In the genomic region with DNA sequence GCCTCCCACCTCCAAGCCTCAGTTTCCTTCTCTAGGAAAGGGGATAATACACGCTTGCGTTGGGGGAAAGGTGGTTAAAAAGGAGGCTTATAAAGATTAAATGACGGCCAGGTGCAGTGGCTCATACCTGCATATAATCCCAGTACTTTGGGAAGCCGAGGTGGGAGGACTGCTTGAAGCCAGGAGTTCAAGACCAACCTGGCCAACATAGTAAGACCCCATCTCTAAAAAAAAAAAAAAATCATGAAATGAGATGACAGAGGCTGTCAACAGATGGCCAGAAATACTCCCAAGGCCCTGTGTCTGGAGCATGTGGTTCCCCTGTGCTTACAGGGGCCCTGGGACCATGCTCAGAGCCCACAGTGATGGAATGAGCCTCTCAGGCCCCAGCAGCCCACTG, we compare ENCODE assay signal across 18 cellular contexts. TPM values are rescaled to one million over a fixed set of nuclear protein-coding genes. Genes with fewer than 3 reads are reported as not detected.
DNase-seq lines count a peak whose midpoint lies in the region; ATAC-seq and TF ChIP-seq lines count a peak whose summit lies in the region.
"Had no signal": no experiment of that assay in that cellular context is flagged by ENCODE, and none has a peak within 500 bp of the region (broad histone marks: within the 10 kb centered on the region; RNA-seq: fewer than 3 reads in every experiment).

No MANE protein-coding gene starts in this region.

- H3K14ac ChIP-seq in neuronal stem cell (ENCODE audit: low read length), result no peak overlapping the region

- CTCF ChIA-PET in HEK293 (lab: Yijun Ruan, JAX), result no interaction called here

- no peak overlapping the region for H3K4me3 Mint-ChIP-seq in effector memory CD8-positive, alpha-beta T cell
- H3K4me3 Mint-ChIP-seq in stimulated activated naive B cell treated with anti-CD40 and anti-IgM and Interleukin-4, amounts not matched to agents 10 μg/mL and 1 μg/mL and 100 μg/mL, for 72 hours, result no peak overlapping the region
- H3K4me3 Mint-ChIP-seq: B cell; CD8-positive, alpha-beta T cell; HFFc6 had no signal

- DNase-seq in effector memory CD8-positive, alpha-beta T cell, result no peak
- DNase-seq in neuronal stem cell (ENCODE audit: low spot score) (no peak), smooth muscle cell (lab: John Stamatoyannopoulos, UW; ENCODE audit: unreplicated experiment) (no peak), HAP-1 (ENCODE audit: low spot score in 2 of 2) (no peak)
- DNase-seq in stimulated activated naive B cell treated with anti-CD40 and anti-IgM and Interleukin-4, amounts not matched to agents 10 μg/mL and 1 μg/mL and 100 μg/mL, for 72 hours, result no peak
- DNase-seq: CD8-positive, alpha-beta T cell; DMS 273 treated with DMSO at 0.1 percent for 48 hours; DMS53; DND-41; EL; GM23248; HCEC 1CT; HFFc6 had no signal

- no peak for ATAC-seq in effector memory CD8-positive, alpha-beta T cell (replicated peaks)
- no peak for ATAC-seq in stimulated activated naive B cell treated with anti-CD40 and anti-IgM and Interleukin-4, amounts not matched to agents 10 μg/mL and 1 μg/mL and 100 μg/mL, for 72 hours (replicated peaks)
- ATAC-seq in HG03095 (IDR thresholded peaks at IDR 0.05; ENCODE audit: unreplicated experiment), result no peak
- ATAC-seq: CD8-positive, alpha-beta T cell; GM12878 had no signal

- no peaks in the 10 kb centered on the region for H4K20me1 ChIP-seq in smooth muscle cell (ENCODE audit: low read depth)

- H3K36me3 ChIP-seq in HEK293 (ENCODE audit: control insufficient read depth in 2 of 2, insufficient read depth in 1 of 2, low read length in 2 of 2), result no peaks in the 10 kb centered on the region
- no peaks in the 10 kb centered on the region for H3K36me3 ChIP-seq in neuronal stem cell (replicated peaks in 1 of 2; ENCODE audit: control insufficient read depth in 2 of 2, insufficient read depth in 2 of 2, low read length in 2 of 2)
- H3K36me3 ChIP-seq in smooth muscle cell (ENCODE audit: low read depth), result no peaks in the 10 kb centered on the region
- no peaks in the 10 kb centered on the region for H3K36me3 ChIP-seq in HAP-1 (replicated peaks)
- H3K36me3 ChIP-seq: BLaER1 treated with 17β-estradiol and CSF1 and Interleukin-3, amounts not matched to agents 10 nM and 100 nM had no signal

- no peaks in the 10 kb centered on the region for H3K79me2 ChIP-seq in smooth muscle cell (ENCODE audit: low read depth)

- H3K4ac ChIP-seq in neuronal stem cell (ENCODE audit: low read length), result no peak overlapping the region

- no peak overlapping the region for H3K23ac ChIP-seq in neuronal stem cell (ENCODE audit: low read depth, low read length, poor library complexity)

- H2BK15ac ChIP-seq in neuronal stem cell (ENCODE audit: low read length), result no peak overlapping the region

- peaks cover 6% of the 10 kb centered on the region for H3F3A ChIP-seq in smooth muscle cell (ENCODE audit: low read depth)

- no peaks in the 10 kb centered on the region for H3K79me1 ChIP-seq in neuronal stem cell (ENCODE audit: low read depth, low read length)

- in situ Hi-C loops in HAP-1 (cut with MboI; ENCODE audit: low sequenced_read_pairs), result no loop called here

- no CpG with 5 or more reads among the region's 4 CpGs for WGBS in neuronal stem cell (ENCODE audit: extremely low coverage in 2 of 2, insufficient read length in 2 of 2, insufficient replicate concordance in 1 of 2), 2 donors
- WGBS in smooth muscle cell (ENCODE audit: low lambda C conversion rate), result 91% methylated on average over 4 of the region's 4 CpGs

- no peak overlapping the region for H4K8ac ChIP-seq in neuronal stem cell (ENCODE audit: low read depth, low read length)

- peaks cover 9% of the 10 kb centered on the region for H3K36me3 Mint-ChIP-seq in effector memory CD8-positive, alpha-beta T cell (ENCODE audit: insufficient read depth)
- peaks cover 0 to 3% of the 10 kb centered on the region in 2 donors for H3K36me3 Mint-ChIP-seq in stimulated activated naive B cell treated with anti-CD40 and anti-IgM and Interleukin-4, amounts not matched to agents 10 μg/mL and 1 μg/mL and 100 μg/mL, for 72 hours
- H3K36me3 Mint-ChIP-seq: CD8-positive, alpha-beta T cell had no signal

- POLR2A ChIA-PET in HEK293 (lab: Yijun Ruan, JAX), result no interaction called here

- no peak overlapping the region for H3K4me2 ChIP-seq in neuronal stem cell (ENCODE audit: insufficient read depth, low read length, poor library complexity, severe bottlenecking)
- H3K4me2 ChIP-seq in smooth muscle cell, result no peak overlapping the region
- H3K4me2 ChIP-seq: BLaER1 treated with 17β-estradiol and CSF1 and Interleukin-3, amounts not matched to agents 10 nM and 100 nM had no signal

- peak overlapping the region; percentile 35 for H3K18ac ChIP-seq in neuronal stem cell (ENCODE audit: low read length)

- H2AFZ ChIP-seq in neuronal stem cell (ENCODE audit: low read length), result no peak overlapping the region
- H2AFZ ChIP-seq in smooth muscle cell (ENCODE audit: low read depth), result no peak overlapping the region
- H2AFZ ChIP-seq: GM23248 had no signal

- H3K27me3 ChIP-seq in neuronal stem cell (ENCODE audit: control insufficient read depth in 3 of 3, insufficient read depth in 3 of 3, low read depth in 1 of 3, low read length in 3 of 3), result no peaks in the 10 kb centered on the region
- H3K27me3 ChIP-seq in smooth muscle cell (ENCODE audit: low read depth), result no peaks in the 10 kb centered on the region
- no peaks in the 10 kb centered on the region for H3K27me3 ChIP-seq in HAP-1 (ENCODE audit: low read depth)

- no peak overlapping the region for H4K91ac ChIP-seq in neuronal stem cell (ENCODE audit: low read depth, low read length, poor library complexity)

- no peak for TF ChIP-seq CTCF in HEK293 (tag by site-specific recombination; IDR thresholded peaks at IDR 0.05)
- TF ChIP-seq CTCF in smooth muscle cell (IDR thresholded peaks at IDR 0.05; ENCODE audit: borderline replicate concordance, insufficient read depth, poor library complexity, severe bottlenecking), result no peak

- no peaks in the 10 kb centered on the region for H3K9me3 Mint-ChIP-seq in effector memory CD8-positive, alpha-beta T cell
- H3K9me3 Mint-ChIP-seq in stimulated activated naive B cell treated with anti-CD40 and anti-IgM and Interleukin-4, amounts not matched to agents 10 μg/mL and 1 μg/mL and 100 μg/mL, for 72 hours, result no peaks in the 10 kb centered on the region
- H3K9me3 Mint-ChIP-seq: CD8-positive, alpha-beta T cell; HFFc6 had no signal

- H3K9ac ChIP-seq in neuronal stem cell (ENCODE audit: low read depth, low read length, poor library complexity) (no peak overlapping the region), smooth muscle cell (ENCODE audit: low read depth) (no peak overlapping the region)
- H3K9ac ChIP-seq: BLaER1 treated with 17β-estradiol and CSF1 and Interleukin-3, amounts not matched to agents 10 nM and 100 nM; GM23248 had no signal

- H3K4me3 ChIP-seq in HEK293 (ENCODE audit: low read depth, low read length), result no peak overlapping the region
- H3K4me3 ChIP-seq in neuronal stem cell (ENCODE audit: low read length in 2 of 2), result no peak overlapping the region
- no peak overlapping the region for H3K4me3 ChIP-seq in smooth muscle cell
- H3K4me3 ChIP-seq in HAP-1, result no peak overlapping the region
- H3K4me3 ChIP-seq: BLaER1 treated with 17β-estradiol and CSF1 and Interleukin-3, amounts not matched to agents 10 nM and 100 nM; GM12878; GM23248 had no signal

- H3K27ac ChIP-seq in HEK293 (ENCODE audit: extremely low read depth, low read depth, low read length), result no peak overlapping the region
- no peak overlapping the region for H3K27ac ChIP-seq in neuronal stem cell (replicated peaks; ENCODE audit: low read length)
- no peak overlapping the region for H3K27ac ChIP-seq in smooth muscle cell (ENCODE audit: low read depth)
- H3K27ac ChIP-seq: BLaER1 treated with 17β-estradiol and CSF1 and Interleukin-3, amounts not matched to agents 10 nM and 100 nM; GM23248 had no signal

- no peaks in the 10 kb centered on the region for H3K9me3 ChIP-seq in HEK293 (ENCODE audit: control insufficient read depth, insufficient read depth, low read depth, low read length)
- H3K9me3 ChIP-seq in neuronal stem cell (replicated peaks in 1 of 2; ENCODE audit: control insufficient read depth in 2 of 2, insufficient read depth in 1 of 2, low read depth in 1 of 2, low read length in 2 of 2), result peaks cover 0 to 2% of the 10 kb centered on the region in 2 donors
- no peaks in the 10 kb centered on the region for H3K9me3 ChIP-seq in smooth muscle cell (replicated peaks; ENCODE audit: low read depth)
- no peaks in the 10 kb centered on the region for H3K9me3 ChIP-seq in HAP-1
- H3K9me3 ChIP-seq: BLaER1 treated with 17β-estradiol and CSF1 and Interleukin-3, amounts not matched to agents 10 nM and 100 nM had no signal

- no peak overlapping the region for H2BK5ac ChIP-seq in neuronal stem cell (ENCODE audit: low read length)

- no peak overlapping the region for H2BK120ac ChIP-seq in neuronal stem cell (ENCODE audit: low read depth, low read length)

- no peaks in the 10 kb centered on the region for H3K4me1 Mint-ChIP-seq in effector memory CD8-positive, alpha-beta T cell (ENCODE audit: low read depth in 2 of 2)
- H3K4me1 Mint-ChIP-seq in stimulated activated naive B cell treated with anti-CD40 and anti-IgM and Interleukin-4, amounts not matched to agents 10 μg/mL and 1 μg/mL and 100 μg/mL, for 72 hours, result peaks cover 3 to 5% of the 10 kb centered on the region in 2 donors

- peaks cover 14% of the 10 kb centered on the region for H3K4me1 ChIP-seq in HEK293 (ENCODE audit: control insufficient read depth, insufficient read depth, low read length)
- H3K4me1 ChIP-seq in neuronal stem cell (ENCODE audit: control insufficient read depth in 2 of 2, insufficient read depth in 1 of 2, low read depth in 1 of 2, low read length in 2 of 2), result peaks cover 13 to 32% of the 10 kb centered on the region in 2 donors
- H3K4me1 ChIP-seq in smooth muscle cell (ENCODE audit: low read depth), result peaks cover 24% of the 10 kb centered on the region
- H3K4me1 ChIP-seq in HAP-1, result peaks cover 35% of the 10 kb centered on the region

- peak overlapping the region; percentile 76 for H2AK5ac ChIP-seq in neuronal stem cell (ENCODE audit: low read depth, low read length)

- no peak overlapping the region for H2BK12ac ChIP-seq in neuronal stem cell (ENCODE audit: low read length)

- peak overlapping the region; percentile 15 to 49 for H3K27ac Mint-ChIP-seq in effector memory CD8-positive, alpha-beta T cell
- peak overlapping the region; percentile 42 for H3K27ac Mint-ChIP-seq in stimulated activated naive B cell treated with anti-CD40 and anti-IgM and Interleukin-4, amounts not matched to agents 10 μg/mL and 1 μg/mL and 100 μg/mL, for 72 hours
- H3K27ac Mint-ChIP-seq: B cell; CD8-positive, alpha-beta T cell; HFFc6 had no signal

- peaks cover 53 to 61% of the 10 kb centered on the region in 2 donors for H3K27me3 Mint-ChIP-seq in effector memory CD8-positive, alpha-beta T cell
- peaks cover 32 to 64% of the 10 kb centered on the region in 2 donors for H3K27me3 Mint-ChIP-seq in stimulated activated naive B cell treated with anti-CD40 and anti-IgM and Interleukin-4, amounts not matched to agents 10 μg/mL and 1 μg/mL and 100 μg/mL, for 72 hours

RNA-seq across cellular contexts. Expression of gene RTN4RL1, which starts 30.4 kb away (rescaled TPM):
- polyA plus RNA-seq in neuronal stem cell (2013, experiment 1 of 2), result 4.0 TPM
- polyA plus RNA-seq in neuronal stem cell (2013, experiment 2 of 2), result 3.9 TPM
- not detected in 2 replicates for total RNA-seq in smooth muscle cell
- not detected in 2 replicates for polyA plus RNA-seq in smooth muscle cell
- total RNA-seq: CD8-positive, alpha-beta T cell had no signal
- polyA plus RNA-seq: GM23248 had no signal

RNA-seq across cellular contexts. Expression of gene DPH1, which starts 35.2 kb away (rescaled TPM):
- polyA plus RNA-seq in neuronal stem cell (2013, experiment 1 of 2), result 19.6 TPM
- 18.0 TPM for polyA plus RNA-seq in neuronal stem cell (2013, experiment 2 of 2)
- total RNA-seq in smooth muscle cell, result 15.9 and 18.1 TPM in 2 replicates
- 33.6 and 46.6 TPM in 2 replicates for polyA plus RNA-seq in smooth muscle cell

RNA-seq across cellular contexts. Expression of gene OVCA2, which starts 47.1 kb away (rescaled TPM):
- 13.9 TPM for polyA plus RNA-seq in neuronal stem cell (2013, experiment 1 of 2)
- 14.2 TPM for polyA plus RNA-seq in neuronal stem cell (2013, experiment 2 of 2)
- total RNA-seq in smooth muscle cell, result 42.6 and 46.7 TPM in 2 replicates
- polyA plus RNA-seq in smooth muscle cell, result 47.6 and 59.5 TPM in 2 replicates
